Comparison of ENCODE assay signal across 19 cellular contexts in the genomic region with DNA sequence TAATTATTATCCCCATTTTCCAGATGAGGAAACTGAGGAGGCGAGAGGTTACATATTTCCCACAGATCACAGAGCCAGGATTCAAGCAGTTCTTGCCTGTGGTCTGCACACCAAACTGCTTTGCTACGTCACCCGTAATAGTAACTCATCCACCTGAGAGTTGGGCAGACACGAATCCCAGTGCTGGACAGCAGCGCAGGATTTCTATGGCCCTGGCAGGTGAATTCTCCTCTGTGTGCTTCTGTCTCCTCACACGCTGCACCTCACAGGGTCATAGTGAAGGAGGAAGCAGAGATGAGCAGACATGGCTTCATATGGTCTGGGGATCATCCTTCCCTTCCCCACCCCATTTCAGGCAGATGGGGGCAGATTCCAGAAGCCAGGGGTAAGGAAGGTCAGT.
DNase-seq lines count a peak whose midpoint lies in the region; ATAC-seq, FAIRE-seq and TF ChIP-seq lines count a peak whose summit lies in the region.
"Had no signal": no experiment of that assay in that cellular context is flagged by ENCODE, and none has a peak within 500 bp of the region (broad histone marks: within the 10 kb centered on the region; RNA-seq: fewer than 3 reads in every experiment).

No MANE protein-coding gene starts in this region.

- CTCF ChIA-PET in A549 (lab: Yijun Ruan, JAX) (no interaction called here), Caco-2 (lab: Charles Lee) (interaction anchor here (0.6 to 1.3 kb wide), 5 partner anchors 15 to 780 kb away, joined by 3 to 5 read pairs (median 3); a partner anchor contains a TSS)

- H3F3A ChIP-seq in neural progenitor cell (ENCODE audit: low read depth), result peaks cover 2% of the 10 kb centered on the region

- H3K9ac ChIP-seq in neural progenitor cell, result no peak overlapping the region
- H3K9ac ChIP-seq: SK-N-SH had no signal

- FAIRE-seq in A549 (lab: Jason Lieb, UNC) (no peak), RCC 7860 (lab: Jason Lieb, UNC) (no peak)
- FAIRE-seq: GM12878 had no signal

- H3K27me3 ChIP-seq in Caco-2 (replicated peaks; ENCODE audit: control insufficient read depth, insufficient read depth, low read length) (no peaks in the 10 kb centered on the region), neural progenitor cell (no peaks in the 10 kb centered on the region)

- H3K9me3 Mint-ChIP-seq in Caco-2 (ENCODE audit: unreplicated experiment) (no peaks in the 10 kb centered on the region), neural progenitor cell (peaks cover 7% of the 10 kb centered on the region)
- H3K9me3 Mint-ChIP-seq: T-cell had no signal

- 85% methylated on average over 5 of the region's 6 CpGs for WGBS in A549 (ENCODE audit: missing lambda C conversion rate)

- POLR2A ChIA-PET in A549 (lab: Yijun Ruan, JAX) (no interaction called here), Caco-2 (lab: Charles Lee) (interaction anchor here (0.6 kb wide), 1 partner anchor 350 kb away, joined by 6 read pairs; no protein-coding TSS in a partner anchor)

- H3K4me1 ChIP-seq in A549 (peaks cover 13% of the 10 kb centered on the region; the same call in 2 of the 3 replicates), Caco-2 (peaks cover 17% of the 10 kb centered on the region), neural progenitor cell (peaks cover 3% of the 10 kb centered on the region)

- H3K4me3 Mint-ChIP-seq in Caco-2 (ENCODE audit: unreplicated experiment) (peak overlapping the region; percentile 49), neural progenitor cell (no peak overlapping the region)
- H3K4me3 Mint-ChIP-seq: T-cell had no signal

- intact Hi-C loops in Caco-2 (cut with micrococcal nuclease; ENCODE audit: unreplicated experiment), result loop anchor here (1.0 to 10.0 kb wide), 5 partner anchors 8 to 351 kb away; no protein-coding TSS in a partner anchor

- TF ChIP-seq CTCF in A549 (IDR thresholded peaks at IDR 0.05), result no peak
- no peak for TF ChIP-seq CTCF in Caco-2 (IDR thresholded peaks at IDR 0.05; ENCODE audit: insufficient read depth in 1 of 2, low read depth in 1 of 2, low read length in 1 of 2, severe bottlenecking in 1 of 2, unreplicated experiment in 1 of 2)
- no peak for TF ChIP-seq CTCF in VCaP (conservative IDR thresholded peaks at IDR 0.05)
- no peak for TF ChIP-seq CTCF in neural progenitor cell (IDR thresholded peaks at IDR 0.05)

- H3K4me3 ChIP-seq in A549 (no peak overlapping the region), Caco-2 (ENCODE audit: low read depth, low read length) (no peak overlapping the region), neural progenitor cell (no peak overlapping the region)
- H3K4me3 ChIP-seq: GM12878 had no signal

- ATAC-seq in A549 (no peak), GM19397 (IDR thresholded peaks at IDR 0.05; ENCODE audit: unreplicated experiment) (no peak), GM21447 (IDR thresholded peaks at IDR 0.05; ENCODE audit: unreplicated experiment) (no peak)
- ATAC-seq: GM12878, HCT116, T-cell had no signal

- H3K27ac Mint-ChIP-seq in Caco-2 (ENCODE audit: unreplicated experiment), result peak overlapping the region; percentile 80
- H3K27ac Mint-ChIP-seq in neural progenitor cell, result peak overlapping the region; percentile 13
- H3K27ac Mint-ChIP-seq: CD14-positive monocyte, T-cell had no signal

- H3K79me2 ChIP-seq in neural progenitor cell (ENCODE audit: low read depth), result no peaks in the 10 kb centered on the region

- H3K9me3 ChIP-seq in A549, result no peaks in the 10 kb centered on the region
- H3K9me3 ChIP-seq in Caco-2, result no peaks in the 10 kb centered on the region
- H3K9me3 ChIP-seq in neural progenitor cell (ENCODE audit: low read depth), result no peaks in the 10 kb centered on the region
- H3K9me3 ChIP-seq: SK-N-SH had no signal

- TF ChIP-seq RAD21 in A549 (conservative IDR thresholded peaks at IDR 0.05 in 1 of 2, IDR thresholded peaks at IDR 0.05 in 1 of 2), result no peak

- no peaks in the 10 kb centered on the region; the same call in 1 of the 2 replicates for H3K36me3 ChIP-seq in Caco-2 (ENCODE audit: control insufficient read depth, insufficient read depth, low read length)
- no peaks in the 10 kb centered on the region for H3K36me3 ChIP-seq in neural progenitor cell

- no peak for TF ChIP-seq EP300 in A549 (IDR thresholded peaks at IDR 0.05)

- TF ChIP-seq POLR2A in A549 (IDR thresholded peaks at IDR 0.05; ENCODE audit: low read length), result no peak

- H4K20me1 ChIP-seq in neural progenitor cell (ENCODE audit: low read depth), result no peaks in the 10 kb centered on the region

- H3K4me1 Mint-ChIP-seq in Caco-2 (ENCODE audit: low read depth, unreplicated experiment) (peaks cover 20% of the 10 kb centered on the region), neural progenitor cell (peaks cover 46% of the 10 kb centered on the region)

- H3K27ac ChIP-seq in A549, result no peak overlapping the region
- peak overlapping the region; percentile 71 for H3K27ac ChIP-seq in VCaP
- H3K27ac ChIP-seq in neural progenitor cell, result no peak overlapping the region

- peak overlapping the region; percentile 39; the same call in 1 of the 3 replicates for H3K4me2 ChIP-seq in A549
- H3K4me2 ChIP-seq in neural progenitor cell, result no peak overlapping the region
- H3K4me2 ChIP-seq: SK-N-SH had no signal

- H3K27me3 Mint-ChIP-seq in Caco-2 (ENCODE audit: insufficient read depth, unreplicated experiment) (no peaks in the 10 kb centered on the region), neural progenitor cell (ENCODE audit: insufficient read depth, low read depth) (peaks cover 9% of the 10 kb centered on the region)

- TSS peak; percentile 55 for BruUV-seq in Caco-2 (replicated peaks; lab: Mats Ljungman, UMichigan)

- H2AFZ ChIP-seq in neural progenitor cell (replicated peaks), result no peak overlapping the region

- DNase-seq in A549 (ENCODE audit: low read depth in 1 of 2, low spot score in 1 of 2), result no peak
- DNase-seq in Caco-2, result no peak
- no peak for DNase-seq in neural progenitor cell (ENCODE audit: low spot score)
- DNase-seq in RCC 7860 (ENCODE audit: low spot score), result no peak
- DNase-seq: ACHN, EL, GOT3, KBM-7, NCI-H446, NCI-H82, OCI-M1, SK-N-SH, T-cell had no signal

- peaks cover 7% of the 10 kb centered on the region for H3K36me3 Mint-ChIP-seq in Caco-2 (ENCODE audit: insufficient read depth, unreplicated experiment)
- no peaks in the 10 kb centered on the region for H3K36me3 Mint-ChIP-seq in neural progenitor cell
- H3K36me3 Mint-ChIP-seq: CD14-positive monocyte, T-cell had no signal

TF ChIP-seq in A549, 52 proteins besides CTCF, POLR2A, EP300 and RAD21:
- no peak for TF ChIP-seq RCOR1 (IDR thresholded peaks at IDR 0.05; ENCODE audit: low read depth, low read length)
- TF ChIP-seq, protein P1, sequence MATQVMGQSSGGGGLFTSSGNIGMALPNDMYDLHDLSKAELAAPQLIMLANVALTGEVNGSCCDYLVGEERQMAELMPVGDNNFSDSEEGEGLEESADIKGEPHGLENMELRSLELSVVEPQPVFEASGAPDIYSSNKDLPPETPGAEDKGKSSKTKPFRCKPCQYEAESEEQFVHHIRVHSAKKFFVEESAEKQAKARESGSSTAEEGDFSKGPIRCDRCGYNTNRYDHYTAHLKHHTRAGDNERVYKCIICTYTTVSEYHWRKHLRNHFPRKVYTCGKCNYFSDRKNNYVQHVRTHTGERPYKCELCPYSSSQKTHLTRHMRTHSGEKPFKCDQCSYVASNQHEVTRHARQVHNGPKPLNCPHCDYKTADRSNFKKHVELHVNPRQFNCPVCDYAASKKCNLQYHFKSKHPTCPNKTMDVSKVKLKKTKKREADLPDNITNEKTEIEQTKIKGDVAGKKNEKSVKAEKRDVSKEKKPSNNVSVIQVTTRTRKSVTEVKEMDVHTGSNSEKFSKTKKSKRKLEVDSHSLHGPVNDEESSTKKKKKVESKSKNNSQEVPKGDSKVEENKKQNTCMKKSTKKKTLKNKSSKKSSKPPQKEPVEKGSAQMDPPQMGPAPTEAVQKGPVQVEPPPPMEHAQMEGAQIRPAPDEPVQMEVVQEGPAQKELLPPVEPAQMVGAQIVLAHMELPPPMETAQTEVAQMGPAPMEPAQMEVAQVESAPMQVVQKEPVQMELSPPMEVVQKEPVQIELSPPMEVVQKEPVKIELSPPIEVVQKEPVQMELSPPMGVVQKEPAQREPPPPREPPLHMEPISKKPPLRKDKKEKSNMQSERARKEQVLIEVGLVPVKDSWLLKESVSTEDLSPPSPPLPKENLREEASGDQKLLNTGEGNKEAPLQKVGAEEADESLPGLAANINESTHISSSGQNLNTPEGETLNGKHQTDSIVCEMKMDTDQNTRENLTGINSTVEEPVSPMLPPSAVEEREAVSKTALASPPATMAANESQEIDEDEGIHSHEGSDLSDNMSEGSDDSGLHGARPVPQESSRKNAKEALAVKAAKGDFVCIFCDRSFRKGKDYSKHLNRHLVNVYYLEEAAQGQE (IDR thresholded peaks at IDR 0.05), result 0 out of 2 replicates have a peak, but pooled peaks have one; percentile 12
TF ChIP-seq in A549: peak in this region for 1.
